In the genomic region with DNA sequence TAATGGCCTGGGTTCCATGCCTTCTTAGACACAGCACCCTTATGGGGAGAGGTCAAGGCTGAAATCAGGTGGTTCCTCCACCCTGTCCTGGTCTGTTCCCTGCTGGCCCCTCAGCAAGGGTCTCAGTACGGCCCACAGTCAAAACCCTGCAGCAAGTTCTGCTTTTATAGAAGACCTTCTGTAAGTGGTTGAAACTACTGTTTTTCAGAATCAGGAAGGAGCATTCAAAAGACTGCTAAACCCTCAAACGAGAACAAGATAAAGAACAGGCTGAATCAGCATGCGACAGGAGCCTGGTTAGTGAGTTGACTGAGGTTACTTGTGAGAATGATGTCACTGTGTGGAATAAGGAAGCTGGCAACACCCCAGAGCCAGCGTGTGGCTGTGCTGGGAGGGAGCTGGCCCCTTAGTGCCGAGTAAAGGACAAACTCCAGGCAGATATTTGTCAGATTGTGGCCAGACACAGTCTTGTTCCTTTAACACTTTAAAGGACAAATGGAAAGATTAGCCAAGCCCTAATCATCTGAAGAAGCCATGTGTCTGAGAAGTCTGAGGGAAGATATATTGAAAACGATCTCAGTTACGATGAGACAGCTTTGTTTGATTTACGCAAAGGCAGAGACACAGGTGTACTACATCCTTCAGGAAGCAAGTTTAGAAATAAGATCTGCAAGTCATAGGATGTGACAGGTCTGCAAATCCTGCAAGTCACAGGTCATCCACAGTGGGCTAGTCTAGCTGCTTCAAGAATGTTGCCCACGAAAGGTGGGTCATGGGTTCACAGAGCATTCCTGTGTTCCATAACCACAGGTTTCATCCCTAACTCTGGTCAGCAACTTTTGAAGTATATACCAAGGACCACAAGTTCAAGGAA, we compare ENCODE assay signal across 8 cellular contexts. TPM values are rescaled to one million over a fixed set of nuclear protein-coding genes. Genes with fewer than 3 reads are reported as not detected.
DNase-seq lines count a peak whose midpoint lies in the region; ATAC-seq, FAIRE-seq and TF ChIP-seq lines count a peak whose summit lies in the region.

No MANE protein-coding gene starts in this region.

- no peaks in the 10 kb centered on the region for H3K9me1 ChIP-seq in K562 (ENCODE audit: control insufficient read depth, insufficient read depth, low read length)

- peak; percentile 81 for FAIRE-seq in K562 (lab: Jason Lieb, UNC)

- peak overlapping the region; percentile 74 for H3K27ac ChIP-seq in K562 (ENCODE audit: extremely low read depth, low read depth, low read length)

- DNase-seq in RPMI8226, result peak; percentile 83
- peak; percentile 47 to 80 (median 63) for DNase-seq in K562 (ENCODE audit: extremely low read depth in 1 of 4, low spot score in 3 of 4)
- DNase-seq in left colon, result peak; percentile 91 to 94
- peak; percentile 15 for DNase-seq in stimulated activated CD8-positive, alpha-beta memory T cell treated with anti-CD3 and anti-CD28 coated beads, Interleukin-12 subunit alpha, Interleukin-12 subunit beta, amount 100 ng/mL, for 4 hours (ENCODE audit: low read depth)
- DNase-seq in T-helper 9 cell, result no peak
- DNase-seq in NCI-H526 treated with DMSO at 0.1 percent for 48 hours (lab: John Stamatoyannopoulos, UW), result no peak

- POLR2A ChIA-PET in K562 (lab: Yijun Ruan, JAX), result interaction anchor here (0.5 to 2.1 kb wide), 9 partner anchors 8 to 297 kb away, joined by 3 to 7 read pairs (median 4); no protein-coding TSS in a partner anchor

- TF ChIP-seq EP300 in K562 (IDR thresholded peaks at IDR 0.05; ENCODE audit: low read length), result no peak; the same call in 1 of the 2 replicates

- H4K20me1 ChIP-seq in K562 (replicated peaks; ENCODE audit: control insufficient read depth, insufficient read depth, low read length), result no peaks in the 10 kb centered on the region

- H3K9me3 ChIP-seq in K562 (replicated peaks; ENCODE audit: control insufficient read depth, insufficient read depth, low read depth, low read length), result no peaks in the 10 kb centered on the region

- peaks cover 5 to 15% of the 10 kb centered on the region in 2 experiments; a peak in 4 of 5 replicates for H3K4me1 ChIP-seq in K562 (replicated peaks in 1 of 2; ENCODE audit: control insufficient read depth in 2 of 2, insufficient read depth in 2 of 2, low read length in 2 of 2)

- H3K36me3 ChIP-seq in K562 (ENCODE audit: control insufficient read depth, insufficient read depth, low read length), result no peaks in the 10 kb centered on the region

- no peaks in the 10 kb centered on the region for H3K79me2 ChIP-seq in K562 (ENCODE audit: control insufficient read depth, insufficient read depth, low read length)

- WGBS in K562 (ENCODE audit: insufficient coverage, low coverage, missing lambda C conversion rate), result 15% methylated on average over 9 of the region's 9 CpGs

- no peak overlapping the region for H3K4me3 ChIP-seq in K562

- in situ Hi-C loops in K562 (cut with MboI), result no loop called here

- TF ChIP-seq POLR2A in GM18505 (IDR thresholded peaks at IDR 0.05; ENCODE audit: borderline replicate concordance, extremely low read depth, insufficient read depth, insufficient read length), result no peak
- no peak for TF ChIP-seq POLR2A in K562 (conservative IDR thresholded peaks at IDR 0.05)

- intact Hi-C loops in K562 (cut with micrococcal nuclease) (loop anchor here (2.0 kb wide), 2 partner anchors 24 to 44 kb away; no protein-coding TSS in a partner anchor), left colon (cut with DNase I, micrococcal nuclease) (no loop called here)

- BruUV-seq in K562 (replicated peaks; lab: Mats Ljungman, UMichigan), result no TSS peak

- no peaks in the 10 kb centered on the region for H3K27me3 ChIP-seq in K562 (ENCODE audit: control insufficient read depth in 2 of 2, insufficient read depth in 2 of 2, low read length in 2 of 2)

- ATAC-seq in GM18505 (IDR thresholded peaks at IDR 0.05; ENCODE audit: unreplicated experiment) (peak; percentile 88), HG03025 (IDR thresholded peaks at IDR 0.05; ENCODE audit: low FRiP score, unreplicated experiment) (peak; percentile 91), K562 (peak; percentile 97), left colon (peak; percentile 86)

- peak overlapping the region; percentile 52 for H3K4me2 ChIP-seq in K562 (ENCODE audit: insufficient read depth, low read length)

- peak overlapping the region in 1 of 2 experiments; percentile 39; a peak in 2 of 4 replicates for H3K9ac ChIP-seq in K562 (ENCODE audit: insufficient read depth in 1 of 2, low read depth in 2 of 2, low read length in 2 of 2)

- peak overlapping the region; percentile 79 for H2AFZ ChIP-seq in K562 (ENCODE audit: low read depth, low read length)

- peak in 1 of 2 experiments; percentile 32; a peak in 3 of 4 replicates for TF ChIP-seq RAD21 in K562 (CRISPR knock-in tag; conservative IDR thresholded peaks at IDR 0.05 in 1 of 2, IDR thresholded peaks at IDR 0.05 in 1 of 2)

- CTCF ChIA-PET in K562 (lab: Yijun Ruan, JAX; ENCODE audit: low intra/inter-chr PET ratio), result no interaction called here

- TF ChIP-seq CTCF in K562 (IDR thresholded peaks at IDR 0.05 in 2 of 3, conservative IDR thresholded peaks at IDR 0.05 in 1 of 3; ENCODE audit: insufficient read depth in 2 of 3, low read depth in 1 of 3, low read length in 3 of 3), result no peak

TF ChIP-seq in K562, 482 proteins besides CTCF, POLR2A, EP300 and RAD21 (continues in another document):
- TF ChIP-seq ZNF316 (IDR thresholded peaks at IDR 0.05), result peak; percentile 88
- TF ChIP-seq ZFPM2 (CRISPR knock-in tag; IDR thresholded peaks at IDR 0.05), result no peak
- TF ChIP-seq SNIP1 (IDR thresholded peaks at IDR 0.05; ENCODE audit: low read depth), result no peak
- no peak for TF ChIP-seq CHD2 (IDR thresholded peaks at IDR 0.05; ENCODE audit: low read depth, low read length)
- TF ChIP-seq MCM7 (IDR thresholded peaks at IDR 0.05), result no peak
- TF ChIP-seq PTRF (tag; IDR thresholded peaks at IDR 0.05), result no peak
- no peak for TF ChIP-seq ZBTB2 (IDR thresholded peaks at IDR 0.05)
- TF ChIP-seq PHTF2 (CRISPR knock-in tag; IDR thresholded peaks at IDR 0.05), result no peak
- TF ChIP-seq ZFX (CRISPR knock-in tag; IDR thresholded peaks at IDR 0.05), result no peak
- TF ChIP-seq SNAPC5 (CRISPR knock-in tag; IDR thresholded peaks at IDR 0.05), result no peak
- TF ChIP-seq ZBTB7A (IDR thresholded peaks at IDR 0.05; ENCODE audit: borderline replicate concordance, control insufficient read depth, low read depth, low read length), result peak; percentile 68; the same call in 1 of the 2 replicates
- TF ChIP-seq RBBP5 (IDR thresholded peaks at IDR 0.05; ENCODE audit: borderline replicate concordance, insufficient read depth, low read length, poor library complexity, severe bottlenecking), result peak; percentile 59
- TF ChIP-seq KDM2B (CRISPR knock-in tag; IDR thresholded peaks at IDR 0.05), result no peak
- TF ChIP-seq MXI1 (IDR thresholded peaks at IDR 0.05; ENCODE audit: low read depth, low read length), result no peak
- no peak for TF ChIP-seq SRSF1 (IDR thresholded peaks at IDR 0.05; ENCODE audit: low read depth, low read length)
- TF ChIP-seq HDAC3 (IDR thresholded peaks at IDR 0.05; ENCODE audit: borderline replicate concordance, partially characterized antibody), result no peak
- no peak for TF ChIP-seq GTF2A2 (tag; IDR thresholded peaks at IDR 0.05)
- no peak for TF ChIP-seq ZNF699 (CRISPR knock-in tag; IDR thresholded peaks at IDR 0.05; ENCODE audit: insufficient replicate concordance)
- TF ChIP-seq TAF1 (IDR thresholded peaks at IDR 0.05; ENCODE audit: control insufficient read depth, extremely low read depth, insufficient read depth, low read length, severe bottlenecking), result no peak

RNA-seq across cellular contexts. Expression of gene B3GNT5, which starts 54.0 kb away (rescaled TPM):
- total RNA-seq in K562 (2011; cell fraction: chromatin; rRNA removed; ENCODE audit: low replicate concordance), result 11.6 and 22.2 TPM in 2 replicates
- total RNA-seq in K562 (2011; cell fraction: nucleolus; rRNA removed), result 7.2 and 10.4 TPM in 2 replicates
- total RNA-seq in K562 (2011; cell fraction: nucleoplasm; rRNA removed), result 15.5 and 25.9 TPM in 2 replicates
- total RNA-seq in K562 (2014; rRNA removed) (8.8 and 9.2 TPM in 2 replicates), K562 (2014; rRNA removed; fragmentation: Illumina TruSeq; extraction: Trizol) (21.9 and 24.7 TPM in 2 replicates), K562 (2015; rRNA removed; fragmentation: Illumina TruSeq; extraction: Trizol) (15.5 and 17.0 TPM in 2 replicates), K562 (2021) (23.8 and 25.0 TPM in 2 replicates), left colon (100 to 1,000 TPM in 1 of 2 donors, 10 to 100 TPM in 1; 80.3 to 106 TPM)
- polyA plus RNA-seq in K562 (2011; rRNA removed) (13.7 and 13.8 TPM in 2 replicates), K562 (2014; fragmentation: Illumina TruSeq; extraction: Trizol) (20.1 and 22.9 TPM in 2 replicates), K562 (2014; fragmentation: Nextera tagmentation; extraction: Ambion mirVana) (10 to 100 TPM; 13.6 to 13.8 TPM), K562 (2014; rRNA removed) (14.4 and 18.5 TPM in 2 replicates)
- 4.1 and 8.3 TPM in 2 replicates for polyA plus RNA-seq in K562 (2011; cell fraction: cytosol; rRNA removed)
- 4.4 and 6.8 TPM in 2 replicates for polyA plus RNA-seq in K562 (2011; cell fraction: nucleus; rRNA removed)
- 14.8 and 16.9 TPM in 2 replicates for polyA plus RNA-seq in K562 (2012)
- 21.4 and 29.6 TPM in 2 replicates for polyA minus RNA-seq in K562 (2011; rRNA and poly(A)+ RNA removed)
- polyA minus RNA-seq in K562 (2011; cell fraction: cytosol; rRNA and poly(A)+ RNA removed), result 7.6 and 11.0 TPM in 2 replicates
- polyA minus RNA-seq in K562 (2011; cell fraction: nucleus; rRNA and poly(A)+ RNA removed), result 4.7 and 10.6 TPM in 2 replicates

Comparison
In these comparisons a context has a peak if more than half of its experiments do, and no peak if none do; other contexts are left out.
1. DNase-seq: peak in RPMI8226 (single experiment), K562 (4 of 4), left colon (2 of 2) and stimulated activated CD8-positive, alpha-beta memory T cell treated with anti-CD3 and anti-CD28 coated beads, Interleukin-12 subunit alpha, Interleukin-12 subunit beta, amount 100 ng/mL, for 4 hours (single experiment); none in T-helper 9 cell (single experiment) and NCI-H526 treated with DMSO at 0.1 percent for 48 hours (single experiment).
2. Peak in every context shown above with its lines, with median percentiles within 50 percentile points of each other: ATAC-seq.